Comparison of ENCODE assay signal across 9 cellular contexts in genomic region chr2:206164261-206164862, GRCh38. TPM values are rescaled to one million over a fixed set of nuclear protein-coding genes. Genes with fewer than 3 reads are reported as not detected.
DNase-seq lines count a peak whose midpoint lies in the region; ATAC-seq and TF ChIP-seq lines count a peak whose summit lies in the region.
"Had no signal": no experiment of that assay in that cellular context is flagged by ENCODE, and none has a peak within 500 bp of the region (broad histone marks: within the 10 kb centered on the region; RNA-seq: fewer than 3 reads in every experiment).

No MANE protein-coding gene starts in this region.

- H3K4me3 Mint-ChIP-seq in CD4-positive, CD25-positive, alpha-beta regulatory T cell: peak overlapping the region in 1 of 4 donors; percentile 71

- no peak for ATAC-seq in CD4-positive, CD25-positive, alpha-beta regulatory T cell (ENCODE audit: low read depth in 2 of 2)
- no peak for ATAC-seq in GM19023 (IDR thresholded peaks at IDR 0.05; ENCODE audit: unreplicated experiment)
- no peak for ATAC-seq in GM19395 (IDR thresholded peaks at IDR 0.05; ENCODE audit: unreplicated experiment)
- ATAC-seq: T-cell had no signal

- H3K27ac ChIP-seq in CD4-positive, CD25-positive, alpha-beta regulatory T cell (ENCODE audit: insufficient read depth, low read length, poor library complexity, severe bottlenecking): no peak overlapping the region

- no peaks in the 10 kb centered on the region for H3K9me3 Mint-ChIP-seq in CD4-positive, CD25-positive, alpha-beta regulatory T cell
- H3K9me3 Mint-ChIP-seq: T-cell had no signal

- H3K27ac Mint-ChIP-seq in CD4-positive, CD25-positive, alpha-beta regulatory T cell: peak overlapping the region in 2 of 3 donors; percentile 5 to 49

- H3K27me3 ChIP-seq in CD4-positive, CD25-positive, alpha-beta regulatory T cell (ENCODE audit: control insufficient read depth, insufficient read depth, low read length): no peaks in the 10 kb centered on the region

- peaks cover 24% of the 10 kb centered on the region for H3K36me3 ChIP-seq in CD4-positive, CD25-positive, alpha-beta regulatory T cell (ENCODE audit: control insufficient read depth, insufficient read depth, low read length)

- peak; percentile 21 to 28 (median 24) for DNase-seq in CD4-positive, CD25-positive, alpha-beta regulatory T cell
- DNase-seq in OCI-M1 (lab: John Stamatoyannopoulos, UW) (peak; percentile 66), dermis blood vessel endothelial cell (peak; percentile 66), middle frontal gyrus (ENCODE audit: extremely low spot score, low spot score) (peak; percentile 44)
- no peak for DNase-seq in stimulated activated CD4-positive, alpha-beta T cell treated with anti-CD3 and anti-CD28 coated beads, Interleukin-4, amount 100 ng/mL, for 1 hour

- no peaks in the 10 kb centered on the region for H3K27me3 Mint-ChIP-seq in CD4-positive, CD25-positive, alpha-beta regulatory T cell
- H3K27me3 Mint-ChIP-seq: T-cell had no signal

- H3K4me3 ChIP-seq in CD4-positive, CD25-positive, alpha-beta regulatory T cell (ENCODE audit: low read depth, low read length): no peak overlapping the region

- peaks cover 17% of the 10 kb centered on the region for H3K4me1 ChIP-seq in CD4-positive, CD25-positive, alpha-beta regulatory T cell (ENCODE audit: control insufficient read depth, insufficient read depth, low read length, poor library complexity, severe bottlenecking)

- H3K9me3 ChIP-seq in CD4-positive, CD25-positive, alpha-beta regulatory T cell (ENCODE audit: control insufficient read depth in 2 of 2, low read length in 2 of 2): no peaks in the 10 kb centered on the region

- H3K4me1 Mint-ChIP-seq in CD4-positive, CD25-positive, alpha-beta regulatory T cell: peaks cover 22 to 45% (median 33%) of the 10 kb centered on the region in 4 donors

- TF ChIP-seq CTCF in GM12874 (IDR thresholded peaks at IDR 0.05; ENCODE audit: insufficient read depth, low read depth, low read length): peak; percentile 42

- peaks cover 35% of the 10 kb centered on the region for H3K36me3 Mint-ChIP-seq in CD4-positive, CD25-positive, alpha-beta regulatory T cell

RNA-seq across cellular contexts. Expression of gene EEF1B2, which starts 4.7 kb away (rescaled TPM):
- 511 TPM for total RNA-seq in CD4-positive, CD25-positive, alpha-beta regulatory T cell
- 1,000 to 10,000 TPM in 2 of 4 donors, 100 to 1,000 TPM in 2; 527 to 1,183 (median 902) TPM for polyA plus RNA-seq in CD4-positive, CD25-positive, alpha-beta regulatory T cell
- 389 and 535 TPM in 2 replicates for total RNA-seq in dermis blood vessel endothelial cell

RNA-seq across cellular contexts. Expression of gene NDUFS1, which starts 5.1 kb away (rescaled TPM):
- total RNA-seq in CD4-positive, CD25-positive, alpha-beta regulatory T cell: 33.9 TPM
- polyA plus RNA-seq in CD4-positive, CD25-positive, alpha-beta regulatory T cell: 10 to 100 TPM; 36.3 to 51.5 (median 45.0) TPM
- 173 and 195 TPM in 2 replicates for total RNA-seq in dermis blood vessel endothelial cell
